In the genomic region with DNA sequence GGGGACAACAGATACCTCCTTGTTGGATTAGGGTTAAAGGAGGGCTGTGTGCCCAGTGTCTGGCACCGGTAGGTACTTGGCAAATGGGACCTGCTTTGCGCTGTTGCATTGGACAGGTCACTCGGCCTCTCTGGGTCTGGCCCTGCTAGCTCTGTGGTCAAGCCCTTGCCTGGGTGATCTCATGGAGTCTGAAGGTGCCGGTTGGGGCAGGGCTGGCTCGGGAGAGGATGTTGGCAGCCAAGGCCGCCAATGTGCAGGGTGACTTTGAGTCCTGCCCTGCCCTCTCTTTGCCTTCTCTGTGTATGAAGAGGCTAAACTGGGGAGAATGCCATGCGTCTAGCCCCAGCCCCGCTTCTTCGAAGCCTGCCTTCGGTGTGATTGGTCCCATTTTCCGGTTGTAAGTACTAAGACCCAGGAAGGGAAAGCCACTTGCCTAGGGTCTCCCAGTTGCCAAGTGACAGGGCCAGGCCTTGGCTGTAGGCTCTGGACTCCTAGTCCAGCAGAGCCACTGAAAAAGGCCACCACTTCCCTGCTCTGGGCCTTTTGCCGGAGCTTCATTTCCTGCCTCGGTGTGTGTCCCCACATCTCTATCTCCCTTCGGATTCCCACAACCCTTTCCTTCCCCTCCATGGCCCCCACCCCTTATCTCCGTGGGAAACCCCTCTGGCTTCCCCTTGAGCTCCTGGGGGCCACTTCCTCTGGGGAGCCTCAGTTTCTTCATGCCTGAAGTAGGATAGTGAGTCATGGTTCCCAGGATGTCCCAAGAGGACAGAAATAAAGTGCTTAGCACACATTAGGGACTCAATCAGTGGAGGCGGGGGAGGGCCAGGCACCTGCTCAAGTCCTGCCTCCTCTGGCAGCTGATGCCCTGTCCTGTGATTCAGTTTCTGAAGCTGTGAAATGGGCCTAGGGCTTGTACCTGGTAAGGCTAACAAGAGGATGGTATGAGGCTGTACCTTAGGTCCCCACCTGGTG, we compare ENCODE assay signal across 10 cellular contexts. TPM values are rescaled to one million over a fixed set of nuclear protein-coding genes. Genes with fewer than 3 reads are reported as not detected.
DNase-seq lines count a peak whose midpoint lies in the region; ATAC-seq and TF ChIP-seq lines count a peak whose summit lies in the region.
"Had no signal": no experiment of that assay in that cellular context is flagged by ENCODE, and none has a peak within 500 bp of the region (broad histone marks: within the 10 kb centered on the region; RNA-seq: fewer than 3 reads in every experiment).

No MANE protein-coding gene starts in this region.

- H3K9ac ChIP-seq in GM23248: no peak overlapping the region

- H3K4me1 ChIP-seq in GM23248 (ENCODE audit: insufficient read depth) (peaks cover 24% of the 10 kb centered on the region; the same call in 1 of the 2 replicates), RWPE2 (ENCODE audit: insufficient read depth, poor library complexity, severe bottlenecking) (peaks cover 19% of the 10 kb centered on the region), stomach (peaks cover 55 to 84% (median 77%) of the 10 kb centered on the region in 4 donors)

- H3F3A ChIP-seq in GM23248 (ENCODE audit: insufficient read depth): peaks cover 20% of the 10 kb centered on the region; the same call in 1 of the 2 replicates

- H3K36me3 ChIP-seq in GM23248 (ENCODE audit: low read depth): 0 out of 2 replicates have a peak, but pooled peaks cover 4% of the 10 kb centered on the region
- peaks cover 72% of the 10 kb centered on the region for H3K36me3 ChIP-seq in RWPE2 (ENCODE audit: low read depth)
- H3K36me3 ChIP-seq in stomach: peaks cover 0 to 40% (median 37%) of the 10 kb centered on the region in 4 donors

- H3K27me3 ChIP-seq in GM23248 (replicated peaks; ENCODE audit: insufficient read depth) (no peaks in the 10 kb centered on the region), RWPE2 (ENCODE audit: insufficient read depth, poor library complexity, severe bottlenecking) (no peaks in the 10 kb centered on the region), stomach (peaks cover 0 to 15% (median 0%) of the 10 kb centered on the region in 3 donors)
- H3K27me3 ChIP-seq: brain microvascular endothelial cell had no signal

- no peak for ATAC-seq in RWPE2 (ENCODE audit: low read depth)
- ATAC-seq in HG02885 (IDR thresholded peaks at IDR 0.05; ENCODE audit: poor library complexity, unreplicated experiment): no peak
- ATAC-seq: activated CD8-positive, alpha-beta T cell treated with anti-CD3 and anti-CD28 coated beads, Interleukin-2, amount 10 ng/mL, durations not matched to agents 7 days and 5 days; stimulated activated naive CD8-positive, alpha-beta T cell treated with anti-CD3 and anti-CD28 coated beads, Interleukin-15, amount 100 ng/mL, for 72 hours had no signal

- no peak overlapping the region for H2AFZ ChIP-seq in GM23248

- H3K27ac ChIP-seq in GM23248: peak overlapping the region; percentile 46
- H3K27ac ChIP-seq in RWPE2 (ENCODE audit: poor library complexity, severe bottlenecking): peak overlapping the region; percentile 96
- H3K27ac ChIP-seq in stomach: peak overlapping the region; percentile 47 to 95 (median 93)
- H3K27ac ChIP-seq: brain microvascular endothelial cell had no signal

- H3K4me2 ChIP-seq in GM23248 (ENCODE audit: unreplicated experiment): no peak overlapping the region

- TF ChIP-seq POLR2A in stomach (IDR thresholded peaks at IDR 0.05): no peak

- intact Hi-C loops in stomach (cut with DNase I; ENCODE audit: low total_unique reads): no loop called here

- no peak overlapping the region for H3K4me3 ChIP-seq in GM23248
- no peak overlapping the region for H3K4me3 ChIP-seq in RWPE2 (ENCODE audit: severe bottlenecking)
- no peak overlapping the region for H3K4me3 ChIP-seq in fibroblast of villous mesenchyme (ENCODE audit: low read depth, low read length)
- H3K4me3 ChIP-seq in stomach: no peak overlapping the region

- H4K20me1 ChIP-seq in GM23248 (ENCODE audit: insufficient read depth): no peaks in the 10 kb centered on the region

- WGBS in GM23248 (ENCODE audit: low coverage in 1 of 2, low lambda C conversion rate in 2 of 2, missing lambda C conversion rate in 2 of 2), 2 experiments: 50 to 54% methylated on average over 16 of the region's 16 CpGs
- WGBS in stomach, 5 donors: 52 to 79% (median 58%) methylated on average over 14 to 16 of the region's 16 CpGs

- H3K9me3 ChIP-seq in GM23248 (ENCODE audit: low read depth) (no peaks in the 10 kb centered on the region), RWPE2 (ENCODE audit: severe bottlenecking) (no peaks in the 10 kb centered on the region), stomach (no peaks in the 10 kb centered on the region)

- peak; percentile 71 for DNase-seq in GM23248
- peak; percentile 81 for DNase-seq in RWPE2 (ENCODE audit: low spot score)
- DNase-seq in fibroblast of villous mesenchyme (ENCODE audit: low read depth): peak; percentile 27
- peak; percentile 77 for DNase-seq in stomach
- no peak for DNase-seq in GF-D8 (lab: John Stamatoyannopoulos, UW)
- no peak for DNase-seq in RKO (ENCODE audit: low spot score)
- DNase-seq: activated CD8-positive, alpha-beta T cell treated with anti-CD3 and anti-CD28 coated beads, Interleukin-2, amount 10 ng/mL, durations not matched to agents 7 days and 5 days; brain microvascular endothelial cell; stimulated activated naive CD8-positive, alpha-beta T cell treated with anti-CD3 and anti-CD28 coated beads, Interleukin-15, amount 100 ng/mL, for 72 hours had no signal

- no peak for TF ChIP-seq CTCF in RWPE2 (IDR thresholded peaks at IDR 0.05; ENCODE audit: poor library complexity, severe bottlenecking)
- no peak for TF ChIP-seq CTCF in fibroblast of villous mesenchyme (IDR thresholded peaks at IDR 0.05; ENCODE audit: insufficient read depth, low read depth, low read length)
- no peak for TF ChIP-seq CTCF in stomach (IDR thresholded peaks at IDR 0.05)

- no peaks in the 10 kb centered on the region for H3K9me2 ChIP-seq in GM23248 (ENCODE audit: insufficient read depth)

- peaks cover 85% of the 10 kb centered on the region for H3K79me2 ChIP-seq in GM23248 (ENCODE audit: insufficient read depth)

- TF ChIP-seq EP300 in stomach (IDR thresholded peaks at IDR 0.05): no peak

- in situ Hi-C loops in GM23248 (cut with MboI): no loop called here

RNA-seq across cellular contexts. Expression of a gene that starts 3.9 kb away (rescaled TPM):
- 28.6 and 29.8 TPM in 2 replicates for total RNA-seq in GM23248 (2014; rRNA removed; shearing (Covaris generic))
- polyA plus RNA-seq in GM23248 (2016; fragmentation: Nextera tagmentation; extraction: Ambion mirVana) (13.9 and 17.0 TPM in 2 replicates), stomach (10 to 100 TPM; 40.7 to 47.4 (median 47.2) TPM)
- total RNA-seq in fibroblast of villous mesenchyme (20.3 and 20.6 TPM in 2 replicates), stomach (100 to 1,000 TPM in 1 of 5 donors, 10 to 100 TPM in 4; 31.6 to 471 (median 69.8) TPM)

Comparison
In these comparisons a context has a peak if more than half of its experiments do, and no peak if none do; other contexts are left out.
1. DNase-seq: peak in GM23248 (single experiment), RWPE2 (single experiment), fibroblast of villous mesenchyme (single experiment) and stomach (single experiment); none in GF-D8 (single experiment) and RKO (single experiment).
2. H3K27ac ChIP-seq: peak in every context shown above with its lines; median percentile 96 in RWPE2; 93 in stomach; 46 in GM23248.